Comparison of ENCODE assay signal across 12 cellular contexts in genomic region chr5:161311141-161311708, GRCh38.
DNase-seq lines count a peak whose midpoint lies in the region; ATAC-seq and TF ChIP-seq lines count a peak whose summit lies in the region.
"Had no signal": no experiment of that assay in that cellular context is flagged by ENCODE, and none has a peak within 500 bp of the region (broad histone marks: within the 10 kb centered on the region; RNA-seq: fewer than 3 reads in every experiment).

No MANE protein-coding gene starts in this region.

- H3K4me3 Mint-ChIP-seq in immature natural killer cell = no peak overlapping the region
- H3K4me3 Mint-ChIP-seq: nephron had no signal

- no peaks in the 10 kb centered on the region for H3K27me3 Mint-ChIP-seq in immature natural killer cell (ENCODE audit: low read depth in 3 of 3)

- no peak overlapping the region for H3K27ac Mint-ChIP-seq in immature natural killer cell
- H3K27ac Mint-ChIP-seq: nephron had no signal

- peak; percentile 96 for ATAC-seq in GM18502 (IDR thresholded peaks at IDR 0.05; ENCODE audit: poor library complexity, unreplicated experiment)
- ATAC-seq in GM19463 (IDR thresholded peaks at IDR 0.05; ENCODE audit: unreplicated experiment) = peak; percentile 86
- peak; percentile 95 for ATAC-seq in HG02840 (IDR thresholded peaks at IDR 0.05; ENCODE audit: low FRiP score, unreplicated experiment)
- ATAC-seq in HG03439 (IDR thresholded peaks at IDR 0.05; ENCODE audit: unreplicated experiment) = peak; percentile 94
- ATAC-seq in omental fat pad (ENCODE audit: low FRiP score) = no peak

- H3K4me1 Mint-ChIP-seq in immature natural killer cell = no peaks in the 10 kb centered on the region

- no peak for TF ChIP-seq CTCF in omental fat pad (IDR thresholded peaks at IDR 0.05)

- H3K36me3 Mint-ChIP-seq in immature natural killer cell = no peaks in the 10 kb centered on the region

- H3K9me3 Mint-ChIP-seq in immature natural killer cell = peaks cover 1 to 18% (median 7%) of the 10 kb centered on the region in 6 donors
- H3K9me3 Mint-ChIP-seq: nephron had no signal

- DNase-seq in NCI-H2081 treated with DMSO at 0.1 percent for 48 hours (lab: John Stamatoyannopoulos, UW) (no peak), T-helper 2 cell (no peak), immature natural killer cell (no peak), omental fat pad (ENCODE audit: low spot score) (no peak)
- DNase-seq: activated CD8-positive, alpha-beta memory T cell treated with anti-CD3 and anti-CD28 coated beads, Interleukin-2, amount 50 U/mL, for 48 hours; DND-41; transverse colon had no signal
